In the genomic region with DNA sequence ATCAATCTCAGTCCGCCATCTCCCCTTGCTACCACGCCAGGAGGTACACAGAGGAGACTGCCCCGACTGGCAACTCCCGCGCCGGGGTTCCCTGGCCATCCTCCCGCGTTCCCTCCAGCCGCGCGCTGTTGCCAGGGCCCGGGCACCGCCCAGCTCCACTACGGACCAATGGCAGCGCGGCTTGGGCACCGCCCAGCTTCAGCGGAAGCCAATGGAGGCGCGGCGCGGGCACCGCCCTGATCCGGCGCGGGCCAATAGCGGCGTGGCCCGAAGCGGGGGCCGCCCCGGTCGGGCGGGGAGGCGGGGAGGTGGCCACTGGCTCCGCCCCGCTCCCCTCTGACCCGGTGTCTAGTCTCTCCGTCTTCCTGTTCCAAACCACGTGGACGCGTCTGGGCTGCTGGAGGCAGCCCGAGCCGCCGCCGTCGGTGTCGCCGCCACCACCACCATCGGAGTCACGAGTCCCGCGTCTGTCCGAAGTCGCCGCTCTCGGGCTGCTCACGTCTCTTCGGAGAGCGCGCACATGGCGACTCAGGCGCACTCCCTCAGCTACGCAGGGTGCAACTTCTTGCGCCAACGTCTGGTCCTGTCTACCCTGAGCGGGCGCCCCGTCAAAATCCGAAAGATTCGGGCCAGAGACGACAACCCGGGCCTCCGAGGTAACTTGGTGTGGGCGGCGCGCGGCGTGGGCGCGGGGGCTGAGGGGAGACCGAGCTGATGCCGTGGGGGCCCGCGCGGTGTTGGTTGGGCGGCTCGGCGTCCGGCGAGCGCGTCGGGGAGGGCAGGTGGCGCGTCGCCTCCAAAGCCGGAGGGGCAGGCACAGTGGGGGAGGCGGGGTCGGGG, we compare ENCODE assay signal across 8 cellular contexts. TPM values are rescaled to one million over a fixed set of nuclear protein-coding genes. Genes with fewer than 3 reads are reported as not detected.
A peak's percentile ranks its signal among the peaks of the same experiment; 100 is the strongest.
DNase-seq lines count a peak whose midpoint lies in the region; ATAC-seq and TF ChIP-seq lines count a peak whose summit lies in the region.

A gene with protein sequence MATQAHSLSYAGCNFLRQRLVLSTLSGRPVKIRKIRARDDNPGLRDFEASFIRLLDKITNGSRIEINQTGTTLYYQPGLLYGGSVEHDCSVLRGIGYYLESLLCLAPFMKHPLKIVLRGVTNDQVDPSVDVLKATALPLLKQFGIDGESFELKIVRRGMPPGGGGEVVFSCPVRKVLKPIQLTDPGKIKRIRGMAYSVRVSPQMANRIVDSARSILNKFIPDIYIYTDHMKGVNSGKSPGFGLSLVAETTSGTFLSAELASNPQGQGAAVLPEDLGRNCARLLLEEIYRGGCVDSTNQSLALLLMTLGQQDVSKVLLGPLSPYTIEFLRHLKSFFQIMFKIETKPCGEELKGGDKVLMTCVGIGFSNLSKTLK (plus strand): TSS at position 373 of the 840 bp plus-strand sequence. CDS start 148 bp downstream, at position 521.

- H3K27me3 ChIP-seq in CD8-positive, alpha-beta T cell (ENCODE audit: insufficient read depth, low read length): no peaks in the 10 kb centered on the region

- no peak for TF ChIP-seq CTCF in CD8-positive, alpha-beta T cell (IDR thresholded peaks at IDR 0.05)

- H3K9me3 Mint-ChIP-seq in CD8-positive, alpha-beta T cell: no peaks in the 10 kb centered on the region

- H3K27ac ChIP-seq in CD8-positive, alpha-beta T cell (ENCODE audit: low read depth, low read length): peak within 1 kb of the TSS; percentile 90

- peaks cover 30% of the 10 kb centered on the region for H3K4me1 ChIP-seq in CD8-positive, alpha-beta T cell (ENCODE audit: insufficient read depth, low read length)

- POLR2A ChIA-PET in CD8-positive, alpha-beta T cell (lab: Charles Lee): interaction anchor here (0.6 to 3.1 kb wide), 16 partner anchors 13 to 1620 kb away, joined by 3 to 25 read pairs (median 4); a partner anchor contains a TSS

- peak; percentile 92 to 98 (median 95) for DNase-seq in CD8-positive, alpha-beta T cell
- DNase-seq in HS-27A (ENCODE audit: low read depth) (peak; percentile 64), NK-92 (lab: John Stamatoyannopoulos, UW; ENCODE audit: unreplicated experiment) (peak; percentile 62), lung microvascular endothelial cell (ENCODE audit: low read depth in 2 of 2) (peak; percentile 96 to 97)
- DNase-seq in activated CD8-positive, alpha-beta memory T cell treated with anti-CD3 and anti-CD28 coated beads for 24 hours: peak; percentile 97
- peak; percentile 93 for DNase-seq in effector CD8-positive, alpha-beta T cell (lab: John Stamatoyannopoulos, UW)
- DNase-seq in stimulated activated CD4-positive, alpha-beta T cell treated with anti-CD3 and anti-CD28 coated beads, TNF-alpha, amount 100 ng/mL, for 48 hours (ENCODE audit: low read depth in 3 of 3): peak; percentile 91 to 96 (median 93)

- ATAC-seq in CD8-positive, alpha-beta T cell: peak; percentile 90
- peak; percentile 97 for ATAC-seq in GM19467 (IDR thresholded peaks at IDR 0.05; ENCODE audit: unreplicated experiment)

- peak within 1 kb of the TSS; percentile 95 for H3K4me3 Mint-ChIP-seq in CD8-positive, alpha-beta T cell

- peak within 1 kb of the TSS; percentile 98 for H3K4me3 ChIP-seq in CD8-positive, alpha-beta T cell (ENCODE audit: low read depth, low read length)

- intact Hi-C loops in CD8-positive, alpha-beta T cell (cut with DNase I, micrococcal nuclease): loop anchor here (1.0 to 5.0 kb wide), 17 partner anchors 30 to 1620 kb away; a partner anchor contains a TSS

- H3K27ac Mint-ChIP-seq in CD8-positive, alpha-beta T cell: peak within 1 kb of the TSS; percentile 96

- no peaks in the 10 kb centered on the region for H3K9me3 ChIP-seq in CD8-positive, alpha-beta T cell (ENCODE audit: low read length)

- H3K27me3 Mint-ChIP-seq in CD8-positive, alpha-beta T cell (ENCODE audit: low read depth): no peaks in the 10 kb centered on the region

- peaks cover 47% of the 10 kb centered on the region for H3K4me1 Mint-ChIP-seq in CD8-positive, alpha-beta T cell (ENCODE audit: low read depth)

- CTCF ChIA-PET in CD8-positive, alpha-beta T cell (lab: Charles Lee): interaction anchor here (0.7 to 2.0 kb wide), 4 partner anchors 30 to 131 kb away, joined by 3 to 9 read pairs (median 4); no protein-coding TSS in a partner anchor

- no peaks in the 10 kb centered on the region for H3K36me3 Mint-ChIP-seq in CD8-positive, alpha-beta T cell

- no peaks in the 10 kb centered on the region for H3K36me3 ChIP-seq in CD8-positive, alpha-beta T cell (ENCODE audit: insufficient read depth, low read length)

RNA-seq across cellular contexts. Expression of the gene that starts here (rescaled TPM):
- 10 to 100 TPM; 30.8 to 35.0 TPM for total RNA-seq in CD8-positive, alpha-beta T cell
- 8.5 and 12.9 TPM in 2 replicates for total RNA-seq in lung microvascular endothelial cell

Comparison
In these comparisons a context has a peak if more than half of its experiments do, and no peak if none do; other contexts are left out.
1. Peak in every context shown above with its lines: DNase-seq, ATAC-seq, H3K4me3 ChIP-seq and H3K27ac ChIP-seq.